Comparison of ENCODE assay signal across 9 cellular contexts in genomic region chr12:913919-914718, GRCh38. TPM values are rescaled to one million over a fixed set of nuclear protein-coding genes. Genes with fewer than 3 reads are reported as not detected.
DNase-seq lines count a peak whose midpoint lies in the region; ATAC-seq and TF ChIP-seq lines count a peak whose summit lies in the region.
"Had no signal": no experiment of that assay in that cellular context is flagged by ENCODE, and none has a peak within 500 bp of the region (broad histone marks: within the 10 kb centered on the region; RNA-seq: fewer than 3 reads in every experiment).

No MANE protein-coding gene starts in this region.

- CTCF ChIA-PET in CD4-positive, alpha-beta memory T cell (lab: Charles Lee; ENCODE audit: partially characterized antibody) = interaction anchor here (0.9 to 2.3 kb wide), 2 partner anchors 35 to 367 kb away, joined by 3 to 8 read pairs; partner anchors contain the start of gene RAD52

- intact Hi-C loops in CD4-positive, alpha-beta memory T cell (cut with micrococcal nuclease) = loop anchor here (5.0 kb wide), 1 partner anchor 33 kb away; the partner anchor contains the start of gene RAD52
- intact Hi-C loops in mucosa of descending colon (cut with DNase I, micrococcal nuclease) = no loop called here

- H3K4me1 Mint-ChIP-seq in CD4-positive, alpha-beta memory T cell = peaks cover 8 to 28% (median 12%) of the 10 kb centered on the region in 4 donors
- H3K4me1 Mint-ChIP-seq in natural killer cell treated with Interleukin-12 subunit alpha and Interleukin-12 subunit beta and Interleukin-15 and Interleukin-18, amount 100 ng/mL, for 72 hours (ENCODE audit: low read depth in 2 of 2) = peaks cover 21 to 26% of the 10 kb centered on the region in 2 donors

- H3K4me1 ChIP-seq in CD4-positive, alpha-beta memory T cell (ENCODE audit: insufficient read depth, low read length) = peaks cover 7% of the 10 kb centered on the region
- H3K4me1 ChIP-seq in HUES6 (ENCODE audit: control insufficient read depth, insufficient read depth, low read length) (peaks cover 9% of the 10 kb centered on the region; the same call in 1 of the 2 replicates), mucosa of descending colon (ENCODE audit: low read depth) (no peaks in the 10 kb centered on the region)

- H3K36me3 Mint-ChIP-seq in CD4-positive, alpha-beta memory T cell = peaks cover 35 to 86% of the 10 kb centered on the region in 2 donors
- peaks cover 15% of the 10 kb centered on the region for H3K36me3 Mint-ChIP-seq in natural killer cell treated with Interleukin-12 subunit alpha and Interleukin-12 subunit beta and Interleukin-15 and Interleukin-18, amount 100 ng/mL, for 72 hours

- in situ Hi-C loops in astrocyte of the spinal cord (cut with HindIII; ENCODE audit: low sequenced_read_pairs) = no loop called here

- no peak overlapping the region for H3K4me3 Mint-ChIP-seq in CD4-positive, alpha-beta memory T cell
- H3K4me3 Mint-ChIP-seq in natural killer cell treated with Interleukin-12 subunit alpha and Interleukin-12 subunit beta and Interleukin-15 and Interleukin-18, amount 100 ng/mL, for 72 hours = no peak overlapping the region

- TF ChIP-seq CTCF in astrocyte of the spinal cord (IDR thresholded peaks at IDR 0.05; ENCODE audit: low read depth, low read length) (no peak), mucosa of descending colon (IDR thresholded peaks at IDR 0.05) (no peak)

- no peak overlapping the region for H3K27ac ChIP-seq in CD4-positive, alpha-beta memory T cell (ENCODE audit: low read depth, low read length)
- H3K27ac ChIP-seq in HUES6 (ENCODE audit: low read depth, low read length) = peak overlapping the region; percentile 25; the same call in 1 of the 2 replicates

- H3K9ac ChIP-seq in HUES6 (ENCODE audit: low read length) = no peak overlapping the region

- H3K27ac Mint-ChIP-seq in CD4-positive, alpha-beta memory T cell = peak overlapping the region in 6 of 7 donors; percentile 3 to 68 (median 36)
- peak overlapping the region; percentile 38 to 54 for H3K27ac Mint-ChIP-seq in natural killer cell treated with Interleukin-12 subunit alpha and Interleukin-12 subunit beta and Interleukin-15 and Interleukin-18, amount 100 ng/mL, for 72 hours

- POLR2A ChIA-PET in CD4-positive, alpha-beta memory T cell (lab: Charles Lee; ENCODE audit: partially characterized antibody) = interaction anchor here (1.2 to 1.8 kb wide), 3 partner anchors 8 to 35 kb away, joined by 3 to 5 read pairs (median 4); partner anchors contain the start of gene RAD52

- DNase-seq in CD4-positive, alpha-beta memory T cell = no peak
- DNase-seq in astrocyte of the spinal cord (ENCODE audit: low read depth, low spot score) (peak; percentile 89), mucosa of descending colon (no peak), HT-29 (ENCODE audit: low spot score) (no peak), putamen (ENCODE audit: low spot score) (no peak)
- DNase-seq in natural killer cell treated with Interleukin-12 subunit alpha and Interleukin-12 subunit beta and Interleukin-15 and Interleukin-18, amount 100 ng/mL, for 72 hours (ENCODE audit: low spot score) = no peak
- DNase-seq: midbrain had no signal

- no peaks in the 10 kb centered on the region for H3K9me3 ChIP-seq in CD4-positive, alpha-beta memory T cell (ENCODE audit: control insufficient read depth in 1 of 2, low read length in 2 of 2)
- H3K9me3 ChIP-seq in HUES6 (ENCODE audit: control insufficient read depth, insufficient read depth, low read depth, low read length) (no peaks in the 10 kb centered on the region), mucosa of descending colon (no peaks in the 10 kb centered on the region)

- no peak for ATAC-seq in natural killer cell treated with Interleukin-12 subunit alpha and Interleukin-12 subunit beta and Interleukin-15 and Interleukin-18, amount 100 ng/mL, for 72 hours
- ATAC-seq in mucosa of descending colon = no peak
- no peak for ATAC-seq in HG03520 (IDR thresholded peaks at IDR 0.05; ENCODE audit: unreplicated experiment)

- H3K36me3 ChIP-seq in CD4-positive, alpha-beta memory T cell (ENCODE audit: insufficient read depth, low read length) = peaks cover 54% of the 10 kb centered on the region
- peaks cover 87% of the 10 kb centered on the region for H3K36me3 ChIP-seq in HUES6 (ENCODE audit: control insufficient read depth, insufficient read depth, low read length)
- H3K36me3 ChIP-seq in mucosa of descending colon (ENCODE audit: low read depth) = peaks cover 16% of the 10 kb centered on the region

- no peaks in the 10 kb centered on the region for H3K9me3 Mint-ChIP-seq in CD4-positive, alpha-beta memory T cell
- no peaks in the 10 kb centered on the region for H3K9me3 Mint-ChIP-seq in natural killer cell treated with Interleukin-12 subunit alpha and Interleukin-12 subunit beta and Interleukin-15 and Interleukin-18, amount 100 ng/mL, for 72 hours

- no peaks in the 10 kb centered on the region for H3K27me3 ChIP-seq in CD4-positive, alpha-beta memory T cell (ENCODE audit: insufficient read depth, low read length)
- no peaks in the 10 kb centered on the region for H3K27me3 ChIP-seq in HUES6 (ENCODE audit: control insufficient read depth, insufficient read depth, low read length)

- H3K4me3 ChIP-seq in CD4-positive, alpha-beta memory T cell (ENCODE audit: low read length in 2 of 2) = no peak overlapping the region
- H3K4me3 ChIP-seq in HUES6 (ENCODE audit: low read depth, low read length) (no peak overlapping the region), astrocyte of the spinal cord (ENCODE audit: low read depth, low read length) (no peak overlapping the region), mucosa of descending colon (no peak overlapping the region)

- H3K27me3 Mint-ChIP-seq in CD4-positive, alpha-beta memory T cell = no peaks in the 10 kb centered on the region
- H3K27me3 Mint-ChIP-seq in natural killer cell treated with Interleukin-12 subunit alpha and Interleukin-12 subunit beta and Interleukin-15 and Interleukin-18, amount 100 ng/mL, for 72 hours = no peaks in the 10 kb centered on the region

RNA-seq across cellular contexts. Expression of gene RAD52, which starts 35.4 kb away (rescaled TPM):
- 10 to 100 TPM; 30.7 to 31.5 TPM for total RNA-seq in CD4-positive, alpha-beta memory T cell
- polyA plus RNA-seq in CD4-positive, alpha-beta memory T cell = 1 to 10 TPM in 1 of 2 donors, under 1 TPM in 1; 0.26 to 5.0 TPM
- total RNA-seq in natural killer cell treated with Interleukin-12 subunit alpha and Interleukin-12 subunit beta and Interleukin-15 and Interleukin-18, amount 100 ng/mL, for 72 hours = 10 to 100 TPM; 17.0 to 24.9 TPM
- 10 to 100 TPM; 16.3 to 32.0 (median 28.9) TPM for total RNA-seq in mucosa of descending colon
- total RNA-seq in HT-29 (2014; rRNA removed; shearing (Covaris generic)) = 1.9 and 9.1 TPM in 2 replicates
